ENCODE assay signal across 18 cellular contexts in genomic region chr2:85854897-85855296, GRCh38. TPM values are rescaled to one million over a fixed set of nuclear protein-coding genes. Genes with fewer than 3 reads are reported as not detected.
A peak's percentile ranks its signal among the peaks of the same experiment; 100 is the strongest.
DNase-seq lines count a peak whose midpoint lies in the region; ATAC-seq, FAIRE-seq and TF ChIP-seq lines count a peak whose summit lies in the region.
"Had no signal": no experiment of that assay in that cellular context is flagged by ENCODE, and none has a peak within 500 bp of the region (broad histone marks: within the 10 kb centered on the region; RNA-seq: fewer than 3 reads in every experiment).

No MANE protein-coding gene starts in this region.

- no peak overlapping the region for H3K9ac ChIP-seq in HepG2 (ENCODE audit: insufficient read depth, low read depth, low read length)

- H4K20me1 ChIP-seq in HepG2 (ENCODE audit: insufficient read depth, low read length) = no peaks in the 10 kb centered on the region

- no peak overlapping the region for H2AFZ ChIP-seq in HepG2 (ENCODE audit: low read length)

- TF ChIP-seq EP300 in HepG2 (IDR thresholded peaks at IDR 0.05; ENCODE audit: low read depth in 2 of 2, low read length in 2 of 2) (no peak), HepG2 (CRISPR knock-in tag; IDR thresholded peaks at IDR 0.05; ENCODE audit: borderline replicate concordance) (no peak)

- H3K36me3 ChIP-seq in HepG2 (replicated peaks in 1 of 2; ENCODE audit: control insufficient read depth in 1 of 2, insufficient read depth in 2 of 2, low read length in 2 of 2) = no peaks in the 10 kb centered on the region
- peaks cover 0 to 18% (median 4%) of the 10 kb centered on the region in 4 donors for H3K36me3 ChIP-seq in right lobe of liver

- H3K4me1 ChIP-seq in HepG2 (ENCODE audit: insufficient read depth, low read length) = no peaks in the 10 kb centered on the region; the same call in 1 of the 2 replicates
- peaks cover 0 to 3% (median 0%) of the 10 kb centered on the region in 4 donors for H3K4me1 ChIP-seq in right lobe of liver

- ATAC-seq in HepG2 = no peak
- no peak for ATAC-seq in right lobe of liver
- no peak for ATAC-seq in T-cell (replicated peaks in 1 of 4)
- no peak for ATAC-seq in effector memory CD8-positive, alpha-beta T cell (replicated peaks)
- ATAC-seq in stimulated activated naive CD8-positive, alpha-beta T cell treated with anti-CD3 and anti-CD28 coated beads, Interleukin-15, amount 100 ng/mL, for 72 hours = no peak
- ATAC-seq in HG03342 (IDR thresholded peaks at IDR 0.05; ENCODE audit: unreplicated experiment) = no peak
- no peak for ATAC-seq in HG02870 (IDR thresholded peaks at IDR 0.05; ENCODE audit: unreplicated experiment)
- ATAC-seq: activated CD4-positive, CD25-positive, alpha-beta regulatory T cell treated with anti-CD3 and anti-CD28 coated beads, Interleukin-2, amount 50 U/mL, for 24 hours; left colon; mucosa of descending colon; pancreas had no signal

- CTCF ChIA-PET in HepG2 (lab: Yijun Ruan, JAX; ENCODE audit: low intra/inter-chr PET ratio, low total read pairs) (no interaction called here), T-cell (lab: Charles Lee) (interaction anchor here in 1 of 2 donors (0.6 to 2.5 kb wide), 3 partner anchors 28 to 225 kb away, joined by 3 to 18 read pairs (median 11); no protein-coding TSS in a partner anchor)

- TF ChIP-seq POLR2A in HepG2 (IDR thresholded peaks at IDR 0.05; ENCODE audit: insufficient read depth in 1 of 2, low read depth in 2 of 2, low read length in 2 of 2) (no peak), right lobe of liver (IDR thresholded peaks at IDR 0.05) (no peak)

- no TSS peak for BruUV-seq in HepG2 (replicated peaks; lab: Mats Ljungman, UMichigan)

- H3K79me2 ChIP-seq in HepG2 (ENCODE audit: insufficient read depth, low read length) = no peaks in the 10 kb centered on the region

- peak overlapping the region; percentile 99 to 100 for H3K27ac Mint-ChIP-seq in T-cell
- H3K27ac Mint-ChIP-seq in effector memory CD8-positive, alpha-beta T cell = peak overlapping the region; percentile 98
- H3K27ac Mint-ChIP-seq in stimulated activated naive CD8-positive, alpha-beta T cell treated with anti-CD3 and anti-CD28 coated beads, Interleukin-15, amount 100 ng/mL, for 72 hours = peak overlapping the region; percentile 96 to 98

- H3K27ac ChIP-seq in HepG2 (ENCODE audit: extremely low read length, insufficient read depth, low read length) (no peak overlapping the region), right lobe of liver (no peak overlapping the region)

- peaks cover 49% of the 10 kb centered on the region for H3K36me3 Mint-ChIP-seq in T-cell
- H3K36me3 Mint-ChIP-seq in effector memory CD8-positive, alpha-beta T cell (ENCODE audit: insufficient read depth) = peaks cover 38% of the 10 kb centered on the region

- in situ Hi-C loops in HepG2 (cut with HindIII; ENCODE audit: extremely low pct_ligation_motif_present, low pct_unique_long_range_greater_than_20kb) = no loop called here

- FAIRE-seq in HepG2 (lab: Jason Lieb, UNC) = no peak
- FAIRE-seq: astrocyte, endometrium, H1, pancreas had no signal

- no peak for TF ChIP-seq RAD21 in HepG2 (CRISPR knock-in tag; IDR thresholded peaks at IDR 0.05)

- TF ChIP-seq CTCF in HepG2 (CRISPR knock-in tag; IDR thresholded peaks at IDR 0.05) = no peak
- TF ChIP-seq CTCF in right lobe of liver (IDR thresholded peaks at IDR 0.05) = no peak

- no peaks in the 10 kb centered on the region for H3K27me3 Mint-ChIP-seq in T-cell
- no peaks in the 10 kb centered on the region for H3K27me3 Mint-ChIP-seq in effector memory CD8-positive, alpha-beta T cell
- no peaks in the 10 kb centered on the region for H3K27me3 Mint-ChIP-seq in stimulated activated naive CD8-positive, alpha-beta T cell treated with anti-CD3 and anti-CD28 coated beads, Interleukin-15, amount 100 ng/mL, for 72 hours

- H3K4me3 ChIP-seq in HepG2 (replicated peaks in 1 of 3; ENCODE audit: insufficient read depth in 1 of 3, low read depth in 2 of 3, low read length in 3 of 3) (no peak overlapping the region), right lobe of liver (no peak overlapping the region)
- H3K4me3 ChIP-seq: mucosa of descending colon, pancreas had no signal

- H3K4me3 Mint-ChIP-seq in T-cell = peak overlapping the region; percentile 21 to 69 (median 25)
- H3K4me3 Mint-ChIP-seq in effector memory CD8-positive, alpha-beta T cell = peak overlapping the region in 1 of 2 donors; percentile 75
- peak overlapping the region in 1 of 2 donors; percentile 23 for H3K4me3 Mint-ChIP-seq in stimulated activated naive CD8-positive, alpha-beta T cell treated with anti-CD3 and anti-CD28 coated beads, Interleukin-15, amount 100 ng/mL, for 72 hours

- no peak for DNase-seq in HepG2 (ENCODE audit: low spot score)
- DNase-seq in right lobe of liver = no peak
- DNase-seq in T-cell = no peak
- DNase-seq in effector memory CD8-positive, alpha-beta T cell = no peak
- no peak for DNase-seq in stimulated activated naive CD8-positive, alpha-beta T cell treated with anti-CD3 and anti-CD28 coated beads, Interleukin-15, amount 100 ng/mL, for 72 hours
- DNase-seq in amniotic stem cell (lab: John Stamatoyannopoulos, UW) = no peak
- DNase-seq: DMS153, left colon, mucosa of descending colon, NCI-H2029, pancreas, Right ventricle myocardium superior had no signal

- H3K9me3 ChIP-seq in HepG2 (ENCODE audit: low read length) (no peaks in the 10 kb centered on the region), right lobe of liver (no peaks in the 10 kb centered on the region)
- H3K9me3 ChIP-seq: mucosa of descending colon, pancreas had no signal

- 77% methylated on average over 4 of the region's 4 CpGs for WGBS in HepG2 (ENCODE audit: low lambda C conversion rate)
- 89% methylated on average over 3 of the region's 4 CpGs for WGBS in right lobe of liver (ENCODE audit: insufficient coverage, low coverage, low lambda C conversion rate, missing lambda C conversion rate)

- intact Hi-C loops in HepG2 (cut with micrococcal nuclease; ENCODE audit: unreplicated experiment) = no loop called here
- intact Hi-C loops in right lobe of liver (cut with DNase I) = no loop called here

- POLR2A ChIA-PET in HepG2 (lab: Yijun Ruan, JAX) (no interaction called here), T-cell (lab: Charles Lee) (interaction anchor here (0.6 kb wide), 2 partner anchors 17 to 181 kb away, joined by 3 to 13 read pairs; no protein-coding TSS in a partner anchor)

- H3K4me2 ChIP-seq in HepG2 (ENCODE audit: low read depth, low read length) = no peak overlapping the region

- no peaks in the 10 kb centered on the region; a peak in 1 of 5 replicates for H3K27me3 ChIP-seq in HepG2 (ENCODE audit: control insufficient read depth in 1 of 2, insufficient read depth in 2 of 2, low read length in 2 of 2)
- H3K27me3 ChIP-seq in right lobe of liver = no peaks in the 10 kb centered on the region
- H3K27me3 ChIP-seq: pancreas had no signal

- peaks cover 2 to 10% (median 4%) of the 10 kb centered on the region in 3 donors for H3K9me3 Mint-ChIP-seq in T-cell
- H3K9me3 Mint-ChIP-seq in effector memory CD8-positive, alpha-beta T cell = no peaks in the 10 kb centered on the region
- peaks cover 10 to 15% of the 10 kb centered on the region in 2 donors for H3K9me3 Mint-ChIP-seq in stimulated activated naive CD8-positive, alpha-beta T cell treated with anti-CD3 and anti-CD28 coated beads, Interleukin-15, amount 100 ng/mL, for 72 hours

- H3K4me1 Mint-ChIP-seq in T-cell = peaks cover 70 to 81% (median 80%) of the 10 kb centered on the region in 3 donors
- H3K4me1 Mint-ChIP-seq in effector memory CD8-positive, alpha-beta T cell (ENCODE audit: low read depth in 2 of 2) = peaks cover 58 to 66% of the 10 kb centered on the region in 2 donors
- peaks cover 64% of the 10 kb centered on the region for H3K4me1 Mint-ChIP-seq in stimulated activated naive CD8-positive, alpha-beta T cell treated with anti-CD3 and anti-CD28 coated beads, Interleukin-15, amount 100 ng/mL, for 72 hours

TF ChIP-seq in HepG2, 621 proteins besides CTCF, POLR2A, EP300 and RAD21 (continues in another document):
- TF ChIP-seq ZMYM4 (CRISPR knock-in tag; IDR thresholded peaks at IDR 0.05) (0 out of 2 replicates have a peak, but pooled peaks have one; percentile 35), HNF4A (CRISPR knock-in tag; IDR thresholded peaks at IDR 0.05) (peak; percentile 22; the same call in 1 of the 2 replicates)

RNA-seq across cellular contexts. Expression of gene ST3GAL5, which starts 33.9 kb away (rescaled TPM):
- total RNA-seq in HepG2 (2016; rRNA removed; fragmentation: Illumina TruSeq; extraction: Trizol) (1.3 TPM in 2 replicates), right lobe of liver (10 to 100 TPM in 4 of 6 experiments, 1 to 10 TPM in 2; 8.6 to 22.2 (median 10.9) TPM), T-cell (10 to 100 TPM; 22.8 to 56.2 (median 31.9) TPM)
- total RNA-seq in HepG2 (2016; cell fraction: cytosol; rRNA removed; fragmentation: Illumina TruSeq; extraction: Trizol; ENCODE audit: low read depth) = 1.4 and 2.7 TPM in 2 replicates
- 1.3 and 1.4 TPM in 2 replicates for total RNA-seq in HepG2 (2016; cell fraction: insoluble cytoplasmic fraction; rRNA removed; fragmentation: Illumina TruSeq; extraction: Trizol)
- 3.0 and 3.4 TPM in 2 replicates for total RNA-seq in HepG2 (2016; cell fraction: membrane; rRNA removed; fragmentation: Illumina TruSeq; extraction: Trizol)
- 1.9 and 2.0 TPM in 2 replicates for total RNA-seq in HepG2 (2016; cell fraction: nucleus; rRNA removed; fragmentation: Illumina TruSeq; extraction: Trizol)
- 2.0 and 2.1 TPM in 2 replicates for polyA plus RNA-seq in HepG2 (2011; rRNA removed)
- 0.91 and 1.9 TPM in 2 replicates for polyA plus RNA-seq in HepG2 (2011; cell fraction: cytosol; rRNA removed)
- polyA plus RNA-seq in HepG2 (2011; cell fraction: nucleus; rRNA removed) = 1.2 and 1.9 TPM in 2 replicates
- polyA plus RNA-seq in HepG2 (2012) = 1.2 and 1.4 TPM in 2 replicates
- 2.0 and 2.2 TPM in 2 replicates for polyA plus RNA-seq in HepG2 (2016; cell fraction: cytosol; fragmentation: Illumina TruSeq; extraction: Trizol; ENCODE audit: low read depth)
- 1.2 and 1.5 TPM in 2 replicates for polyA plus RNA-seq in HepG2 (2016; cell fraction: insoluble cytoplasmic fraction; fragmentation: Illumina TruSeq; extraction: Trizol; ENCODE audit: low read depth)
- polyA plus RNA-seq in HepG2 (2016; cell fraction: membrane; fragmentation: Illumina TruSeq; extraction: Trizol; ENCODE audit: low read depth) = 1.9 and 2.8 TPM in 2 replicates
- 2.6 and 2.7 TPM in 2 replicates for polyA plus RNA-seq in HepG2 (2016; cell fraction: nucleus; fragmentation: Illumina TruSeq; extraction: Trizol; ENCODE audit: insufficient read depth, low read depth)
- polyA minus RNA-seq in HepG2 (2011; rRNA and poly(A)+ RNA removed; ENCODE audit: low replicate concordance) = 1.2 and 2.0 TPM in 2 replicates
- polyA minus RNA-seq in HepG2 (2011; cell fraction: cytosol; rRNA and poly(A)+ RNA removed) = 0.97 and 1.6 TPM in 2 replicates
- polyA minus RNA-seq in HepG2 (2011; cell fraction: nucleus; rRNA and poly(A)+ RNA removed) = 5.7 and 6.5 TPM in 2 replicates
